9 cellular contexts compared by ENCODE assay signal in the genomic region with DNA sequence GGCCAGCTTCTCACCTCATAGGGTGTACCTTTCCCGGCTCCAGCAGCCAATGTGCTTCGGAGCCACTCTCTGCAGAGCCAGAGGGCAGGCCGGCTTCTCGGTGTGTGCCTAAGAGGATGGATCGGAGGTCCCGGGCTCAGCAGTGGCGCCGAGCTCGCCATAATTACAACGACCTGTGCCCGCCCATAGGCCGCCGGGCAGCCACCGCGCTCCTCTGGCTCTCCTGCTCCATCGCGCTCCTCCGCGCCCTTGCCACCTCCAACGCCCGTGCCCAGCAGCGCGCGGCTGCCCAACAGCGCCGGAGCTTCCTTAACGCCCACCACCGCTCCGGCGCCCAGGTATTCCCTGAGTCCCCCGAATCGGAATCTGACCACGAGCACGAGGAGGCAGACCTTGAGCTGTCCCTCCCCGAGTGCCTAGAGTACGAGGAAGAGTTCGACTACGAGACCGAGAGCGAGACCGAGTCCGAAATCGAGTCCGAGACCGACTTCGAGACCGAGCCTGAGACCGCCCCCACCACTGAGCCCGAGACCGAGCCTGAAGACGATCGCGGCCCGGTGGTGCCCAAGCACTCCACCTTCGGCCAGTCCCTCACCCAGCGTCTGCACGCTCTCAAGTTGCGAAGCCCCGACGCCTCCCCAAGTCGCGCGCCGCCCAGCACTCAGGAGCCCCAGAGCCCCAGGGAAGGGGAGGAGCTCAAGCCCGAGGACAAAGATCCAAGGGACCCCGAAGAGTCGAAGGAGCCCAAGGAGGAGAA. TPM values are rescaled to one million over a fixed set of nuclear protein-coding genes. Genes with fewer than 3 reads are reported as not detected.
DNase-seq lines count a peak whose midpoint lies in the region; ATAC-seq, FAIRE-seq and TF ChIP-seq lines count a peak whose summit lies in the region.
"Had no signal": no experiment of that assay in that cellular context is flagged by ENCODE, and none has a peak within 500 bp of the region (broad histone marks: within the 10 kb centered on the region; RNA-seq: fewer than 3 reads in every experiment).

No MANE protein-coding gene starts in this region.

- H3K4me3 ChIP-seq in RWPE2 (ENCODE audit: severe bottlenecking) (no peak overlapping the region), endothelial cell of umbilical vein (replicated peaks in 1 of 3; ENCODE audit: insufficient read depth in 1 of 3, low read depth in 1 of 3, low read length in 3 of 3) (no peak overlapping the region), gastrocnemius medialis (peak overlapping the region in 3 of 4 donors; percentile 32 to 41 (median 38))

- DNase-seq in activated CD4-positive, alpha-beta T cell treated with anti-CD3 and anti-CD28 coated beads for 36 hours = no peak
- no peak for DNase-seq in activated CD4-positive, alpha-beta T cell treated with anti-CD3 and anti-CD28 coated beads for 1 hour
- DNase-seq in RWPE2 (ENCODE audit: low spot score) (peak; percentile 82), endothelial cell of umbilical vein (ENCODE audit: low read depth, low spot score) (no peak), gastrocnemius medialis (no peak), iPS-NIHi7 (ENCODE audit: extremely low spot score) (no peak), NCI-H748 treated with DMSO at 0.1 percent for 48 hours (lab: John Stamatoyannopoulos, UW) (no peak)
- DNase-seq: NK-92 treated with Interleukin-12 subunit alpha and Interleukin-12 subunit beta, amount 100 ng/mL, for 24 hours had no signal

- no peak overlapping the region for H3K4me2 ChIP-seq in endothelial cell of umbilical vein (ENCODE audit: insufficient read depth, low read length)

- BruUV-seq in endothelial cell of umbilical vein (replicated peaks; lab: Mats Ljungman, UMichigan) = no TSS peak

- H3K27me3 ChIP-seq in RWPE2 (ENCODE audit: insufficient read depth, poor library complexity, severe bottlenecking) = peaks cover 44% of the 10 kb centered on the region
- H3K27me3 ChIP-seq in endothelial cell of umbilical vein (ENCODE audit: control insufficient read depth in 2 of 2, insufficient read depth in 2 of 2, low read length in 2 of 2) = peaks cover 37 to 57% of the 10 kb centered on the region in 2 experiments
- H3K27me3 ChIP-seq in gastrocnemius medialis = peaks cover 17 to 27% (median 22%) of the 10 kb centered on the region in 3 donors

- no peaks in the 10 kb centered on the region for H3K9me1 ChIP-seq in endothelial cell of umbilical vein (replicated peaks; ENCODE audit: control insufficient read depth, extremely low read depth, insufficient read depth, low read length)

- peaks cover 8% of the 10 kb centered on the region for H3K4me1 Mint-ChIP-seq in activated CD4-positive, alpha-beta T cell treated with anti-CD3 and anti-CD28 coated beads for 36 hours

- H3K4me3 Mint-ChIP-seq in activated CD4-positive, alpha-beta T cell treated with anti-CD3 and anti-CD28 coated beads for 36 hours = peak overlapping the region; percentile 54

- H3K4me1 ChIP-seq in RWPE2 (ENCODE audit: insufficient read depth, poor library complexity, severe bottlenecking) (no peaks in the 10 kb centered on the region), endothelial cell of umbilical vein (ENCODE audit: control insufficient read depth, extremely low read depth, insufficient read depth, low read length) (no peaks in the 10 kb centered on the region), gastrocnemius medialis (peaks cover 0 to 3% of the 10 kb centered on the region in 2 donors)

- CTCF ChIA-PET in activated CD4-positive, alpha-beta T cell treated with anti-CD3 and anti-CD28 coated beads for 36 hours (lab: Charles Lee) = interaction anchor here (0.5 to 2.2 kb wide), 6 partner anchors 12 to 476 kb away, joined by 3 to 11 read pairs (median 3); partner anchors contain the start of genes GNAS and STX16
- CTCF ChIA-PET in endothelial cell of umbilical vein (lab: Charles Lee) = interaction anchor here (0.7 to 2.9 kb wide), 3 partner anchors 188 to 479 kb away, joined by 3 to 33 read pairs (median 3); no protein-coding TSS in a partner anchor

- dilution Hi-C loops in endothelial cell of umbilical vein (cut with MboI; ENCODE audit: extremely low pct_ligation_motif_present, low sequenced_read_pairs) = loop anchor here (25.0 kb wide), 2 partner anchors 228 to 603 kb away; partner anchors contain the start of gene ANKRD60

- H2AFZ ChIP-seq in endothelial cell of umbilical vein (ENCODE audit: low read depth, low read length) = no peak overlapping the region

- intact Hi-C loops in activated CD4-positive, alpha-beta T cell treated with anti-CD3 and anti-CD28 coated beads for 36 hours (cut with DNase I, micrococcal nuclease) = loop anchor here (1.0 to 10.0 kb wide), 2 partner anchors 359 to 605 kb away; no protein-coding TSS in a partner anchor
- intact Hi-C loops in endothelial cell of umbilical vein (cut with micrococcal nuclease) (no loop called here), gastrocnemius medialis (cut with DNase I; ENCODE audit: low total_unique reads) (no loop called here)

- H3K9me3 Mint-ChIP-seq in activated CD4-positive, alpha-beta T cell treated with anti-CD3 and anti-CD28 coated beads for 36 hours (ENCODE audit: low read depth) = no peaks in the 10 kb centered on the region

- no peaks in the 10 kb centered on the region for H4K20me1 ChIP-seq in endothelial cell of umbilical vein (replicated peaks; ENCODE audit: control insufficient read depth, extremely low read depth, insufficient read depth, low read length)

- in situ Hi-C loops in gastrocnemius medialis (cut with MboI; ENCODE audit: low sequenced_read_pairs in 4 of 4) = loop anchor here in 1 of 4 donors (25.0 kb wide), 1 partner anchor 603 kb away; the partner anchor contains the start of gene ANKRD60

- TF ChIP-seq CTCF in RWPE2 (IDR thresholded peaks at IDR 0.05; ENCODE audit: poor library complexity, severe bottlenecking) (no peak), endothelial cell of umbilical vein (IDR thresholded peaks at IDR 0.05; ENCODE audit: extremely low read depth in 1 of 2, insufficient read depth in 1 of 2, low read depth in 1 of 2, low read length in 2 of 2) (no peak), gastrocnemius medialis (IDR thresholded peaks at IDR 0.05 in 4 of 5, conservative IDR thresholded peaks at IDR 0.05 in 1 of 5) (no peak)

- peaks cover 2% of the 10 kb centered on the region for H3K36me3 Mint-ChIP-seq in activated CD4-positive, alpha-beta T cell treated with anti-CD3 and anti-CD28 coated beads for 36 hours (ENCODE audit: low read depth)

- H3K9ac ChIP-seq in endothelial cell of umbilical vein (replicated peaks; ENCODE audit: extremely low read depth, insufficient read depth, low read length) = no peak overlapping the region

- POLR2A ChIA-PET in activated CD4-positive, alpha-beta T cell treated with anti-CD3 and anti-CD28 coated beads for 36 hours (lab: Charles Lee) = interaction anchor here (0.9 kb wide), 1 partner anchor 11 kb away, joined by 3 read pairs; no protein-coding TSS in a partner anchor
- POLR2A ChIA-PET in endothelial cell of umbilical vein (lab: Charles Lee) = no interaction called here

- H3K9me3 ChIP-seq in RWPE2 (ENCODE audit: severe bottlenecking) = no peaks in the 10 kb centered on the region
- no peaks in the 10 kb centered on the region for H3K9me3 ChIP-seq in endothelial cell of umbilical vein (replicated peaks; ENCODE audit: control insufficient read depth, insufficient read depth, low read length)
- H3K9me3 ChIP-seq in gastrocnemius medialis = no peaks in the 10 kb centered on the region

- no peak overlapping the region for H3K27ac ChIP-seq in RWPE2 (ENCODE audit: poor library complexity, severe bottlenecking)
- no peak overlapping the region for H3K27ac ChIP-seq in endothelial cell of umbilical vein (ENCODE audit: insufficient read depth, low read depth, low read length)
- H3K27ac ChIP-seq in gastrocnemius medialis = no peak overlapping the region

- peaks cover 48% of the 10 kb centered on the region for H3K27me3 Mint-ChIP-seq in activated CD4-positive, alpha-beta T cell treated with anti-CD3 and anti-CD28 coated beads for 36 hours

- TF ChIP-seq POLR2A in endothelial cell of umbilical vein (IDR thresholded peaks at IDR 0.05; ENCODE audit: low read depth, low read length) (no peak), gastrocnemius medialis (IDR thresholded peaks at IDR 0.05) (no peak)

- no peaks in the 10 kb centered on the region for H3K79me2 ChIP-seq in endothelial cell of umbilical vein (ENCODE audit: control insufficient read depth, insufficient read depth, low read length)

- FAIRE-seq in endothelial cell of umbilical vein (lab: Jason Lieb, UNC) = no peak

- H3K36me3 ChIP-seq in RWPE2 (ENCODE audit: low read depth) (peaks cover 58% of the 10 kb centered on the region), endothelial cell of umbilical vein (ENCODE audit: control insufficient read depth in 2 of 2, extremely low read depth in 1 of 2, insufficient read depth in 2 of 2, low read length in 2 of 2) (no peaks in the 10 kb centered on the region), gastrocnemius medialis (no peaks in the 10 kb centered on the region)

- no peak overlapping the region for H3K27ac Mint-ChIP-seq in activated CD4-positive, alpha-beta T cell treated with anti-CD3 and anti-CD28 coated beads for 36 hours

- no peak for ATAC-seq in activated CD4-positive, alpha-beta T cell treated with anti-CD3 and anti-CD28 coated beads for 36 hours
- ATAC-seq in RWPE2 (ENCODE audit: low read depth) = peak; percentile 13; the same call in 2 of the 3 replicates
- ATAC-seq in gastrocnemius medialis = no peak
- no peak for ATAC-seq in HG03469 (IDR thresholded peaks at IDR 0.05; ENCODE audit: unreplicated experiment)

RNA-seq across cellular contexts. Expression of gene GNAS-AS1, which starts 10.5 kb away (rescaled TPM):
- 1 to 10 TPM; 1.1 to 1.9 TPM for total RNA-seq in activated CD4-positive, alpha-beta T cell treated with anti-CD3 and anti-CD28 coated beads for 36 hours
- total RNA-seq in endothelial cell of umbilical vein = 0.58 and 0.74 TPM in 2 replicates
- 0.11 TPM in 1 of 2 replicates, not detected in the other for polyA plus RNA-seq in endothelial cell of umbilical vein
- not detected in 2 replicates for polyA plus RNA-seq in endothelial cell of umbilical vein (2011; cell fraction: cytosol; rRNA removed)
- 0.11 and 0.25 TPM in 2 replicates for polyA plus RNA-seq in endothelial cell of umbilical vein (2011; cell fraction: nucleus; rRNA removed)
- polyA plus RNA-seq in endothelial cell of umbilical vein (2012) = not detected in 2 replicates
- polyA minus RNA-seq in endothelial cell of umbilical vein = not detected in 2 replicates
- polyA minus RNA-seq in endothelial cell of umbilical vein (2011; cell fraction: cytosol; rRNA and poly(A)+ RNA removed) = not detected
- polyA minus RNA-seq in endothelial cell of umbilical vein (2011; cell fraction: nucleus; rRNA and poly(A)+ RNA removed) = not detected in 2 replicates
- total RNA-seq in gastrocnemius medialis = not detected

RNA-seq across cellular contexts. Expression of gene GNAS, which starts 12.3 kb away (rescaled TPM):
- 100 to 1,000 TPM; 713 to 965 TPM for total RNA-seq in activated CD4-positive, alpha-beta T cell treated with anti-CD3 and anti-CD28 coated beads for 36 hours
- 1,141 and 1,217 TPM in 2 replicates for total RNA-seq in endothelial cell of umbilical vein
- 1,637 and 1,882 TPM in 2 replicates for polyA plus RNA-seq in endothelial cell of umbilical vein
- 1,809 and 2,057 TPM in 2 replicates for polyA plus RNA-seq in endothelial cell of umbilical vein (2011; cell fraction: cytosol; rRNA removed)
- 916 and 1,134 TPM in 2 replicates for polyA plus RNA-seq in endothelial cell of umbilical vein (2011; cell fraction: nucleus; rRNA removed)
- 1,303 and 1,505 TPM in 2 replicates for polyA plus RNA-seq in endothelial cell of umbilical vein (2012)
- 1,608 and 1,668 TPM in 2 replicates for polyA minus RNA-seq in endothelial cell of umbilical vein
- 619 TPM for polyA minus RNA-seq in endothelial cell of umbilical vein (2011; cell fraction: cytosol; rRNA and poly(A)+ RNA removed)
- 333 and 358 TPM in 2 replicates for polyA minus RNA-seq in endothelial cell of umbilical vein (2011; cell fraction: nucleus; rRNA and poly(A)+ RNA removed)
- 100 to 1,000 TPM; 513 to 854 (median 781) TPM for total RNA-seq in gastrocnemius medialis

Comparison
In these comparisons a context has a peak if more than half of its experiments do, and no peak if none do; other contexts are left out.
1. H3K4me3 ChIP-seq: peak in gastrocnemius medialis (3 of 4); none in RWPE2 (single experiment) and endothelial cell of umbilical vein (0 of 3).
2. intact Hi-C loops: an anchor here in activated CD4-positive, alpha-beta T cell treated with anti-CD3 and anti-CD28 coated beads for 36 hours (1.0 to 10.0 kb wide); none called in endothelial cell of umbilical vein and gastrocnemius medialis.